ENCODE assay signal across 8 cellular contexts in genomic region chr13:20127563-20128458, GRCh38. TPM values are rescaled to one million over a fixed set of nuclear protein-coding genes. Genes with fewer than 3 reads are reported as not detected.
DNase-seq lines count a peak whose midpoint lies in the region; ATAC-seq, FAIRE-seq and TF ChIP-seq lines count a peak whose summit lies in the region.

No MANE protein-coding gene starts in this region.

- H3K27ac ChIP-seq in A673 (ENCODE audit: low read depth, low read length, poor library complexity, severe bottlenecking) (peak overlapping the region; percentile 23), SK-N-SH (ENCODE audit: low read depth in 2 of 2, low read length in 1 of 2) (no peak overlapping the region; a peak in 1 of 4 replicates), GM12878 (ENCODE audit: control insufficient read depth, insufficient read depth) (no peak overlapping the region), iPS DF 6.9 (ENCODE audit: low read length) (no peak overlapping the region)

- DNase-seq in A673 (ENCODE audit: low spot score) (peak; percentile 48), SK-N-SH (peak; percentile 87), GM12878 (ENCODE audit: low read depth, low spot score) (no peak), iPS DF 6.9 (ENCODE audit: low read depth, low spot score) (no peak), putamen (ENCODE audit: low spot score) (peak; percentile 58), NCI-H1694 treated with DMSO at 0.1 percent for 48 hours (lab: John Stamatoyannopoulos, UW) (no peak)

- peak overlapping the region; percentile 41; the same call in 1 of the 2 replicates for H3K9ac ChIP-seq in SK-N-SH
- peak overlapping the region; percentile 46; the same call in 1 of the 2 replicates for H3K9ac ChIP-seq in GM12878 (ENCODE audit: control insufficient read depth, insufficient read depth, low read length)

- intact Hi-C loops in A673 (cut with micrococcal nuclease; ENCODE audit: unreplicated experiment) (loop anchor here (5.0 kb wide), 1 partner anchor 34 kb away; the partner anchor contains the start of gene GJA3), GM12878 (cut with micrococcal nuclease; ENCODE audit: unreplicated experiment) (loop anchor here (5.0 kb wide), 1 partner anchor 34 kb away; the partner anchor contains the start of gene GJA3)

- ATAC-seq in GM18868 (IDR thresholded peaks at IDR 0.05; ENCODE audit: unreplicated experiment), result peak; percentile 74
- peak; percentile 63 for ATAC-seq in HG03175 (IDR thresholded peaks at IDR 0.05; ENCODE audit: unreplicated experiment)
- ATAC-seq in GM12878, result peak; percentile 89

- no peaks in the 10 kb centered on the region for H3K36me3 ChIP-seq in A673 (ENCODE audit: insufficient read depth, low read length, poor library complexity, severe bottlenecking)
- H3K36me3 ChIP-seq in SK-N-SH (replicated peaks in 1 of 2; ENCODE audit: control insufficient read depth in 1 of 2, insufficient read depth in 2 of 2, low read length in 1 of 2), result no peaks in the 10 kb centered on the region
- no peaks in the 10 kb centered on the region for H3K36me3 ChIP-seq in GM12878 (ENCODE audit: control insufficient read depth in 2 of 2, insufficient read depth in 2 of 2, low read length in 1 of 2)
- no peaks in the 10 kb centered on the region for H3K36me3 ChIP-seq in iPS DF 6.9 (ENCODE audit: control insufficient read depth, insufficient read depth, low read length)

- no peaks in the 10 kb centered on the region for H3K9me3 ChIP-seq in A673 (ENCODE audit: low read depth, low read length, poor library complexity, severe bottlenecking)
- no peaks in the 10 kb centered on the region for H3K9me3 ChIP-seq in SK-N-SH
- H3K9me3 ChIP-seq in GM12878 (replicated peaks; ENCODE audit: control insufficient read depth, insufficient read depth, low read length), result no peaks in the 10 kb centered on the region
- H3K9me3 ChIP-seq in iPS DF 6.9 (ENCODE audit: control insufficient read depth, insufficient read depth, low read length), result no peaks in the 10 kb centered on the region

- no peak for FAIRE-seq in GM12878 (lab: Jason Lieb, UNC)

- peaks cover 7% of the 10 kb centered on the region for H3F3A ChIP-seq in SK-N-SH (replicated peaks; ENCODE audit: insufficient read depth)

- CTCF ChIA-PET in A673 (lab: Charles Lee) (interaction anchor here (0.6 kb wide), 1 partner anchor 141 kb away, joined by 3 read pairs; no protein-coding TSS in a partner anchor), SK-N-SH (lab: Yijun Ruan, JAX) (interaction anchor here (0.7 to 2.7 kb wide), 21 partner anchors 9 to 143 kb away, joined by 3 to 19 read pairs (median 4); no protein-coding TSS in a partner anchor), GM12878 (lab: Yijun Ruan, JAX) (interaction anchor here (0.5 to 1.9 kb wide), 4 partner anchors 50 to 1382 kb away, joined by 4 to 10 read pairs (median 4); no protein-coding TSS in a partner anchor)

- H3K9me2 ChIP-seq in SK-N-SH, result no peaks in the 10 kb centered on the region

- H4K20me1 ChIP-seq in SK-N-SH (ENCODE audit: insufficient read depth) (no peaks in the 10 kb centered on the region), GM12878 (ENCODE audit: control insufficient read depth, insufficient read depth) (no peaks in the 10 kb centered on the region)

- 7% methylated on average over 10 of the region's 82 CpGs for WGBS in SK-N-SH (ENCODE audit: low lambda C conversion rate)
- under 1% methylated on average over 79 of the region's 82 CpGs for WGBS in GM12878 (ENCODE audit: insufficient coverage, insufficient replicate concordance, low lambda C conversion rate, missing lambda C conversion rate)
- no CpG with 5 or more reads among the region's 82 CpGs for WGBS in iPS DF 6.9 (ENCODE audit: insufficient coverage, insufficient read length)

- RAD21 ChIA-PET in GM12878 (lab: Charles Lee; ENCODE audit: unreplicated experiment), result interaction anchor here (0.7 to 1.7 kb wide), 3 partner anchors 20 to 143 kb away, joined by 3 read pairs; no protein-coding TSS in a partner anchor

- H3K27me3 ChIP-seq in A673 (replicated peaks; ENCODE audit: insufficient read depth, low read depth, low read length, poor library complexity) (peaks cover 9% of the 10 kb centered on the region), SK-N-SH (ENCODE audit: insufficient read depth) (peaks cover 40% of the 10 kb centered on the region), GM12878 (replicated peaks in 1 of 2; ENCODE audit: control insufficient read depth in 2 of 2, insufficient read depth in 2 of 2, low read length in 1 of 2) (peaks cover 2 to 5% of the 10 kb centered on the region in 2 experiments; a peak in 2 of 4 replicates), iPS DF 6.9 (ENCODE audit: control insufficient read depth, insufficient read depth, low read length) (peaks cover 2% of the 10 kb centered on the region)

- BruUV-seq in A673 (replicated peaks; lab: Mats Ljungman, UMichigan) (no TSS peak), GM12878 (replicated peaks; lab: Mats Ljungman, UMichigan) (no TSS peak)

- H3K79me2 ChIP-seq in SK-N-SH (ENCODE audit: insufficient read depth), result no peaks in the 10 kb centered on the region
- H3K79me2 ChIP-seq in GM12878 (ENCODE audit: control insufficient read depth, insufficient read depth, low read length), result no peaks in the 10 kb centered on the region

- H3K4me1 ChIP-seq in A673 (ENCODE audit: insufficient read depth, low read length, poor library complexity, severe bottlenecking) (peaks cover 7% of the 10 kb centered on the region), SK-N-SH (ENCODE audit: control insufficient read depth in 1 of 2, insufficient read depth in 2 of 2, low read depth in 1 of 2, low read length in 1 of 2) (peaks cover 0 to 4% of the 10 kb centered on the region in 2 experiments; a peak in 2 of 4 replicates), GM12878 (ENCODE audit: control insufficient read depth, insufficient read depth, low read length) (no peaks in the 10 kb centered on the region), iPS DF 6.9 (ENCODE audit: control insufficient read depth, insufficient read depth, low read length) (peaks cover 1% of the 10 kb centered on the region; the same call in 1 of the 2 replicates)

- SMC1A ChIA-PET in GM12878 (lab: Charles Lee; ENCODE audit: uncharacterized antibody, unreplicated experiment), result no interaction called here

- in situ Hi-C loops in GM12878 (cut with MboI), result no loop called here

- TF ChIP-seq POLR2A in GM12878 (IDR thresholded peaks at IDR 0.05; ENCODE audit: low read depth, low read length), result peak; percentile 62; the same call in 1 of the 2 replicates

- TF ChIP-seq EP300 in SK-N-SH (IDR thresholded peaks at IDR 0.05; ENCODE audit: borderline replicate concordance in 1 of 2, low read depth in 1 of 2, low read length in 1 of 2) (no peak), GM12878 (IDR thresholded peaks at IDR 0.05; ENCODE audit: borderline replicate concordance in 1 of 2, control insufficient read depth in 1 of 2, low read depth in 2 of 2, low read length in 2 of 2) (no peak)

- H3K4me3 ChIP-seq in A673 (ENCODE audit: low read depth, low read length, poor library complexity, severe bottlenecking) (peak overlapping the region; percentile 63), SK-N-SH (ENCODE audit: low read depth in 2 of 2, low read length in 1 of 2) (peak overlapping the region; percentile 40 to 48), GM12878 (peak overlapping the region; percentile 69), iPS DF 6.9 (ENCODE audit: low read length) (peak overlapping the region; percentile 48)

- TF ChIP-seq RAD21 in SK-N-SH (IDR thresholded peaks at IDR 0.05; ENCODE audit: low read length) (no peak), GM12878 (IDR thresholded peaks at IDR 0.05; ENCODE audit: insufficient read depth, low read depth, low read length) (0 out of 2 replicates have a peak, but pooled peaks have one; percentile 13)

- TF ChIP-seq CTCF in A673 (conservative IDR thresholded peaks at IDR 0.05; ENCODE audit: low read depth, low read length), result peak; percentile 68
- TF ChIP-seq CTCF in SK-N-SH (IDR thresholded peaks at IDR 0.05), result peak; percentile 44
- peak; percentile 25 to 48 (median 42); a peak in 4 of 6 replicates for TF ChIP-seq CTCF in GM12878 (IDR thresholded peaks at IDR 0.05 in 2 of 3, conservative IDR thresholded peaks at IDR 0.05 in 1 of 3; ENCODE audit: control insufficient read depth in 2 of 3, extremely low read depth in 1 of 3, insufficient read depth in 1 of 3, low read depth in 3 of 3, low read length in 3 of 3)

- H2AFZ ChIP-seq in SK-N-SH (ENCODE audit: low read depth) (peak overlapping the region; percentile 92; the same call in 1 of the 2 replicates), GM12878 (ENCODE audit: control insufficient read depth, low read depth, low read length) (peak overlapping the region; percentile 81)

- H3K4me2 ChIP-seq in SK-N-SH, result peak overlapping the region; percentile 71
- H3K4me2 ChIP-seq in GM12878 (ENCODE audit: control insufficient read depth, insufficient read depth), result peak overlapping the region; percentile 87

- POLR2A ChIA-PET in A673 (lab: Charles Lee; ENCODE audit: low non-redundant PET) (no interaction called here), SK-N-SH (lab: Yijun Ruan, JAX) (interaction anchor here (1.0 kb wide), 2 partner anchors 16 to 21 kb away, joined by 3 to 4 read pairs; no protein-coding TSS in a partner anchor), GM12878 (lab: Charles Lee) (interaction anchor here (0.6 kb wide), 1 partner anchor 83 kb away, joined by 5 read pairs; no protein-coding TSS in a partner anchor)

TF ChIP-seq in SK-N-SH, 30 proteins besides CTCF, POLR2A, EP300 and RAD21 (continues in another document):
- TF ChIP-seq GABPA (IDR thresholded peaks at IDR 0.05; ENCODE audit: low read depth), result peak; percentile 27

RNA-seq across cellular contexts. Expression of gene GJA3, which starts 33.0 kb away (rescaled TPM):
- 0.43 and 0.48 TPM in 2 replicates for total RNA-seq in A673 (2021)
- not detected in 2 replicates for polyA plus RNA-seq in SK-N-SH (2012; rRNA removed)
- not detected in 2 replicates for polyA plus RNA-seq in SK-N-SH (2012; cell fraction: cytosol; rRNA removed)
- polyA plus RNA-seq in SK-N-SH (2012; cell fraction: nucleus; rRNA removed), result not detected in 2 replicates
- total RNA-seq in GM12878 (2013; cell fraction: nucleolus; rRNA removed), result not detected in 2 replicates
- total RNA-seq in GM12878 (2014; rRNA removed), result 0.11 TPM in 1 of 2 replicates, not detected in the other
- 0.05 TPM in 1 of 2 replicates, not detected in the other for total RNA-seq in GM12878 (2014; rRNA removed; fragmentation: Illumina TruSeq; extraction: Trizol)
- total RNA-seq in GM12878 (2021), result not detected in 2 replicates
- not detected for polyA plus RNA-seq in GM12878 (2011; ENCODE audit: low read depth)
- 0.08 and 0.17 TPM in 2 replicates for polyA plus RNA-seq in GM12878 (2011; rRNA removed)
- 0.07 and 0.12 TPM in 2 replicates for polyA plus RNA-seq in GM12878 (2011; cell fraction: cytosol; rRNA removed)
- 0.07 and 0.10 TPM in 2 replicates for polyA plus RNA-seq in GM12878 (2011; cell fraction: nucleus; rRNA removed)
- 0.08 and 0.13 TPM in 2 replicates for polyA plus RNA-seq in GM12878 (2012)
- 0.04 TPM in 1 of 2 replicates, not detected in the other for polyA plus RNA-seq in GM12878 (2014; fragmentation: Illumina TruSeq; extraction: Trizol)
- polyA plus RNA-seq in GM12878 (2014; fragmentation: Nextera tagmentation; extraction: Ambion mirVana), result not detected
- polyA plus RNA-seq in GM12878 (2014; rRNA removed), result 0.03 TPM in 2 replicates
- under 1 TPM in 1 of 2 experiments, not detected in 1; 0.03 TPM for polyA plus RNA-seq in GM12878 (2016; fragmentation: Nextera tagmentation; extraction: Ambion mirVana)
- polyA minus RNA-seq in GM12878 (2011; rRNA and poly(A)+ RNA removed), result 0.07 and 0.26 TPM in 2 replicates
- not detected in 2 replicates for polyA minus RNA-seq in GM12878 (2011; cell fraction: cytosol; rRNA and poly(A)+ RNA removed)
- polyA minus RNA-seq in GM12878 (2011; cell fraction: nucleus; rRNA and poly(A)+ RNA removed), result under 0.01 TPM in 1 of 2 replicates, not detected in the other

Comparison
In these comparisons a context has a peak if more than half of its experiments do, and no peak if none do; other contexts are left out.
1. DNase-seq: peak in A673 (single experiment), SK-N-SH (single experiment) and putamen (single experiment); none in GM12878 (single experiment), iPS DF 6.9 (single experiment) and NCI-H1694 treated with DMSO at 0.1 percent for 48 hours (single experiment).
2. Peak in every context shown above with its lines, with median percentiles within 50 percentile points of each other: H3K4me3 ChIP-seq, CTCF ChIP-seq and ATAC-seq.